Comparison of ENCODE assay signal across 1 cellular context in the genomic region with DNA sequence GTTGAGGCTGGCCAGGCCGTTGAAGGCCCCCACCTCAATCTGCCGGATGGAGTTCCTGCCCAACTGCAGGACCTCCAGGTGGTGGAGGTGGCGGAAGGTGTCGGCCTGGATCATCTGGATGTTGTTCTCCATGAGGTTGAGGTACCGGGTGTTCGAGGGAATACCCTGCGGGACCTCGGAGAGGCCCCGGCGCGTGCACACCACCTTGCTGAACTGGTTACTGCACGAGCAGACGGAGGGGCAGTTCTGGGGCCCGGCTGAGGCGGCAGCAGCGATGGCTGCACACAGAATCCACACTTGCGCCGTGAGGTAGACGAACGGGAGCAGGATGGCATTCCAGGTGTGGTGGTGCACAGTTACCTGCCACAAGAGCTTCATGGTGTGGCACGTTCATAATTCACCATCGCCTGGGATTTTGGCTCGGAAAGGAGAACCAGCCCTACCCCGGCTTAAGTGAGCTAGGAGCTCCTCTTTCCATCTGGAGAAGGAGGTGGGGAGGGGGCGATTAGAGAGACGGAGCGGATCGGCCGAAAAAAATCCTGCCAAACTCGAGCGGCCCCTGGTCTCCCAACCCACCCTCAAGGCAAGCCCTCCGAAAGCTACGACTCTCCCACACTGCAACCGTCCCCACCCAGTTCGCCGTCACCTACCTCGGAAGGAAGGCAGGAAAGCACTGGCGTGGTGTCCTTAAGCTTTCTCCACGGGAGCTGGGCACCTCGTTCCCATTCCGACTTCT.
TF ChIP-seq lines count a peak whose summit lies in the region.

No MANE protein-coding gene starts in this region.

TF ChIP-seq in WTC11, 78 proteins besides CTCF, POLR2A, EP300 and RAD21 (continued from another document):
- TF ChIP-seq, protein P1, sequence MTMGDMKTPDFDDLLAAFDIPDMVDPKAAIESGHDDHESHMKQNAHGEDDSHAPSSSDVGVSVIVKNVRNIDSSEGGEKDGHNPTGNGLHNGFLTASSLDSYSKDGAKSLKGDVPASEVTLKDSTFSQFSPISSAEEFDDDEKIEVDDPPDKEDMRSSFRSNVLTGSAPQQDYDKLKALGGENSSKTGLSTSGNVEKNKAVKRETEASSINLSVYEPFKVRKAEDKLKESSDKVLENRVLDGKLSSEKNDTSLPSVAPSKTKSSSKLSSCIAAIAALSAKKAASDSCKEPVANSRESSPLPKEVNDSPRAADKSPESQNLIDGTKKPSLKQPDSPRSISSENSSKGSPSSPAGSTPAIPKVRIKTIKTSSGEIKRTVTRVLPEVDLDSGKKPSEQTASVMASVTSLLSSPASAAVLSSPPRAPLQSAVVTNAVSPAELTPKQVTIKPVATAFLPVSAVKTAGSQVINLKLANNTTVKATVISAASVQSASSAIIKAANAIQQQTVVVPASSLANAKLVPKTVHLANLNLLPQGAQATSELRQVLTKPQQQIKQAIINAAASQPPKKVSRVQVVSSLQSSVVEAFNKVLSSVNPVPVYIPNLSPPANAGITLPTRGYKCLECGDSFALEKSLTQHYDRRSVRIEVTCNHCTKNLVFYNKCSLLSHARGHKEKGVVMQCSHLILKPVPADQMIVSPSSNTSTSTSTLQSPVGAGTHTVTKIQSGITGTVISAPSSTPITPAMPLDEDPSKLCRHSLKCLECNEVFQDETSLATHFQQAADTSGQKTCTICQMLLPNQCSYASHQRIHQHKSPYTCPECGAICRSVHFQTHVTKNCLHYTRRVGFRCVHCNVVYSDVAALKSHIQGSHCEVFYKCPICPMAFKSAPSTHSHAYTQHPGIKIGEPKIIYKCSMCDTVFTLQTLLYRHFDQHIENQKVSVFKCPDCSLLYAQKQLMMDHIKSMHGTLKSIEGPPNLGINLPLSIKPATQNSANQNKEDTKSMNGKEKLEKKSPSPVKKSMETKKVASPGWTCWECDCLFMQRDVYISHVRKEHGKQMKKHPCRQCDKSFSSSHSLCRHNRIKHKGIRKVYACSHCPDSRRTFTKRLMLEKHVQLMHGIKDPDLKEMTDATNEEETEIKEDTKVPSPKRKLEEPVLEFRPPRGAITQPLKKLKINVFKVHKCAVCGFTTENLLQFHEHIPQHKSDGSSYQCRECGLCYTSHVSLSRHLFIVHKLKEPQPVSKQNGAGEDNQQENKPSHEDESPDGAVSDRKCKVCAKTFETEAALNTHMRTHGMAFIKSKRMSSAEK (CRISPR knock-in tag; IDR thresholded peaks at IDR 0.05; ENCODE audit: borderline replicate concordance) = no peak
- no peak for TF ChIP-seq EMX1 (CRISPR knock-in tag; IDR thresholded peaks at IDR 0.05)
- no peak for TF ChIP-seq MYBL2 (CRISPR knock-in tag; IDR thresholded peaks at IDR 0.05)
- no peak for TF ChIP-seq JAZF1 (CRISPR knock-in tag; IDR thresholded peaks at IDR 0.05)
- TF ChIP-seq CBFB (CRISPR knock-in tag; IDR thresholded peaks at IDR 0.05; ENCODE audit: low read depth) = no peak
- TF ChIP-seq, protein P2, sequence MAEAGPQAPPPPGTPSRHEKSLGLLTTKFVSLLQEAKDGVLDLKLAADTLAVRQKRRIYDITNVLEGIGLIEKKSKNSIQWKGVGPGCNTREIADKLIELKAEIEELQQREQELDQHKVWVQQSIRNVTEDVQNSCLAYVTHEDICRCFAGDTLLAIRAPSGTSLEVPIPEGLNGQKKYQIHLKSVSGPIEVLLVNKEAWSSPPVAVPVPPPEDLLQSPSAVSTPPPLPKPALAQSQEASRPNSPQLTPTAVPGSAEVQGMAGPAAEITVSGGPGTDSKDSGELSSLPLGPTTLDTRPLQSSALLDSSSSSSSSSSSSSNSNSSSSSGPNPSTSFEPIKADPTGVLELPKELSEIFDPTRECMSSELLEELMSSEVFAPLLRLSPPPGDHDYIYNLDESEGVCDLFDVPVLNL (CRISPR knock-in tag; IDR thresholded peaks at IDR 0.05; ENCODE audit: borderline replicate concordance, low read depth) = no peak
- TF ChIP-seq, protein P3, sequence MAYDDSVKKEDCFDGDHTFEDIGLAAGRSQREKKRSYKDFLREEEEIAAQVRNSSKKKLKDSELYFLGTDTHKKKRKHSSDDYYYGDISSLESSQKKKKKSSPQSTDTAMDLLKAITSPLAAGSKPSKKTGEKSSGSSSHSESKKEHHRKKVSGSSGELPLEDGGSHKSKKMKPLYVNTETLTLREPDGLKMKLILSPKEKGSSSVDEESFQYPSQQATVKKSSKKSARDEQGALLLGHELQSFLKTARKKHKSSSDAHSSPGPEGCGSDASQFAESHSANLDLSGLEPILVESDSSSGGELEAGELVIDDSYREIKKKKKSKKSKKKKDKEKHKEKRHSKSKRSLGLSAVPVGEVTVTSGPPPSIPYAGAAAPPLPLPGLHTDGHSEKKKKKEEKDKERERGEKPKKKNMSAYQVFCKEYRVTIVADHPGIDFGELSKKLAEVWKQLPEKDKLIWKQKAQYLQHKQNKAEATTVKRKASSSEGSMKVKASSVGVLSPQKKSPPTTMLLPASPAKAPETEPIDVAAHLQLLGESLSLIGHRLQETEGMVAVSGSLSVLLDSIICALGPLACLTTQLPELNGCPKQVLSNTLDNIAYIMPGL (CRISPR knock-in tag; IDR thresholded peaks at IDR 0.05) = no peak
- no peak for TF ChIP-seq ESRRA (CRISPR knock-in tag; IDR thresholded peaks at IDR 0.05; ENCODE audit: borderline replicate concordance)
- TF ChIP-seq FOXK1 (CRISPR knock-in tag; IDR thresholded peaks at IDR 0.05) = no peak
- TF ChIP-seq, protein P4, sequence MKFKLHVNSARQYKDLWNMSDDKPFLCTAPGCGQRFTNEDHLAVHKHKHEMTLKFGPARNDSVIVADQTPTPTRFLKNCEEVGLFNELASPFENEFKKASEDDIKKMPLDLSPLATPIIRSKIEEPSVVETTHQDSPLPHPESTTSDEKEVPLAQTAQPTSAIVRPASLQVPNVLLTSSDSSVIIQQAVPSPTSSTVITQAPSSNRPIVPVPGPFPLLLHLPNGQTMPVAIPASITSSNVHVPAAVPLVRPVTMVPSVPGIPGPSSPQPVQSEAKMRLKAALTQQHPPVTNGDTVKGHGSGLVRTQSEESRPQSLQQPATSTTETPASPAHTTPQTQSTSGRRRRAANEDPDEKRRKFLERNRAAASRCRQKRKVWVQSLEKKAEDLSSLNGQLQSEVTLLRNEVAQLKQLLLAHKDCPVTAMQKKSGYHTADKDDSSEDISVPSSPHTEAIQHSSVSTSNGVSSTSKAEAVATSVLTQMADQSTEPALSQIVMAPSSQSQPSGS (CRISPR knock-in tag; IDR thresholded peaks at IDR 0.05; ENCODE audit: borderline replicate concordance, low read depth) = no peak
- TF ChIP-seq IRF2 (CRISPR knock-in tag; IDR thresholded peaks at IDR 0.05; ENCODE audit: borderline replicate concordance, low read depth) = no peak
- no peak for TF ChIP-seq TCF7 (CRISPR knock-in tag; IDR thresholded peaks at IDR 0.05; ENCODE audit: low read depth)
- no peak for TF ChIP-seq ZNF423 (CRISPR knock-in tag; IDR thresholded peaks at IDR 0.05)
- peak; percentile 58; the same call in 1 of the 2 replicates for TF ChIP-seq NR2C2 (CRISPR knock-in tag; IDR thresholded peaks at IDR 0.05)
- TF ChIP-seq, protein P5, sequence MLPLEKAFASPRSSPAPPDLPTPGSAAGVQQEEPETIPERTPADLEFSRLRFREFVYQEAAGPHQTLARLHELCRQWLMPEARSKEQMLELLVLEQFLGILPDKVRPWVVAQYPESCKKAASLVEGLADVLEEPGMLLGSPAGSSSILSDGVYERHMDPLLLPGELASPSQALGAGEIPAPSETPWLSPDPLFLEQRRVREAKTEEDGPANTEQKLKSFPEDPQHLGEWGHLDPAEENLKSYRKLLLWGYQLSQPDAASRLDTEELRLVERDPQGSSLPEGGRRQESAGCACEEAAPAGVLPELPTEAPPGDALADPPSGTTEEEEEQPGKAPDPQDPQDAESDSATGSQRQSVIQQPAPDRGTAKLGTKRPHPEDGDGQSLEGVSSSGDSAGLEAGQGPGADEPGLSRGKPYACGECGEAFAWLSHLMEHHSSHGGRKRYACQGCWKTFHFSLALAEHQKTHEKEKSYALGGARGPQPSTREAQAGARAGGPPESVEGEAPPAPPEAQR (CRISPR knock-in tag; IDR thresholded peaks at IDR 0.05) = no peak
- no peak for TF ChIP-seq ZNF263 (CRISPR knock-in tag; IDR thresholded peaks at IDR 0.05; ENCODE audit: low read depth)
- TF ChIP-seq, protein P6, sequence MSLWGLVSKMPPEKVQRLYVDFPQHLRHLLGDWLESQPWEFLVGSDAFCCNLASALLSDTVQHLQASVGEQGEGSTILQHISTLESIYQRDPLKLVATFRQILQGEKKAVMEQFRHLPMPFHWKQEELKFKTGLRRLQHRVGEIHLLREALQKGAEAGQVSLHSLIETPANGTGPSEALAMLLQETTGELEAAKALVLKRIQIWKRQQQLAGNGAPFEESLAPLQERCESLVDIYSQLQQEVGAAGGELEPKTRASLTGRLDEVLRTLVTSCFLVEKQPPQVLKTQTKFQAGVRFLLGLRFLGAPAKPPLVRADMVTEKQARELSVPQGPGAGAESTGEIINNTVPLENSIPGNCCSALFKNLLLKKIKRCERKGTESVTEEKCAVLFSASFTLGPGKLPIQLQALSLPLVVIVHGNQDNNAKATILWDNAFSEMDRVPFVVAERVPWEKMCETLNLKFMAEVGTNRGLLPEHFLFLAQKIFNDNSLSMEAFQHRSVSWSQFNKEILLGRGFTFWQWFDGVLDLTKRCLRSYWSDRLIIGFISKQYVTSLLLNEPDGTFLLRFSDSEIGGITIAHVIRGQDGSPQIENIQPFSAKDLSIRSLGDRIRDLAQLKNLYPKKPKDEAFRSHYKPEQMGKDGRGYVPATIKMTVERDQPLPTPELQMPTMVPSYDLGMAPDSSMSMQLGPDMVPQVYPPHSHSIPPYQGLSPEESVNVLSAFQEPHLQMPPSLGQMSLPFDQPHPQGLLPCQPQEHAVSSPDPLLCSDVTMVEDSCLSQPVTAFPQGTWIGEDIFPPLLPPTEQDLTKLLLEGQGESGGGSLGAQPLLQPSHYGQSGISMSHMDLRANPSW (CRISPR knock-in tag; conservative IDR thresholded peaks at IDR 0.05; ENCODE audit: low read depth) = no peak
- TF ChIP-seq SOX15 (CRISPR knock-in tag; IDR thresholded peaks at IDR 0.05) = no peak
- TF ChIP-seq CREB1 (CRISPR knock-in tag; IDR thresholded peaks at IDR 0.05) = peak; percentile 75; the same call in 1 of the 2 replicates
- TF ChIP-seq, protein P7, sequence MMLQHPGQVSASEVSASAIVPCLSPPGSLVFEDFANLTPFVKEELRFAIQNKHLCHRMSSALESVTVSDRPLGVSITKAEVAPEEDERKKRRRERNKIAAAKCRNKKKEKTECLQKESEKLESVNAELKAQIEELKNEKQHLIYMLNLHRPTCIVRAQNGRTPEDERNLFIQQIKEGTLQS (CRISPR knock-in tag; conservative IDR thresholded peaks at IDR 0.05) = no peak
- TF ChIP-seq, protein P8, sequence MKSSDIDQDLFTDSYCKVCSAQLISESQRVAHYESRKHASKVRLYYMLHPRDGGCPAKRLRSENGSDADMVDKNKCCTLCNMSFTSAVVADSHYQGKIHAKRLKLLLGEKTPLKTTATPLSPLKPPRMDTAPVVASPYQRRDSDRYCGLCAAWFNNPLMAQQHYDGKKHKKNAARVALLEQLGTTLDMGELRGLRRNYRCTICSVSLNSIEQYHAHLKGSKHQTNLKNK (CRISPR knock-in tag; IDR thresholded peaks at IDR 0.05) = no peak
- TF ChIP-seq, protein P9, sequence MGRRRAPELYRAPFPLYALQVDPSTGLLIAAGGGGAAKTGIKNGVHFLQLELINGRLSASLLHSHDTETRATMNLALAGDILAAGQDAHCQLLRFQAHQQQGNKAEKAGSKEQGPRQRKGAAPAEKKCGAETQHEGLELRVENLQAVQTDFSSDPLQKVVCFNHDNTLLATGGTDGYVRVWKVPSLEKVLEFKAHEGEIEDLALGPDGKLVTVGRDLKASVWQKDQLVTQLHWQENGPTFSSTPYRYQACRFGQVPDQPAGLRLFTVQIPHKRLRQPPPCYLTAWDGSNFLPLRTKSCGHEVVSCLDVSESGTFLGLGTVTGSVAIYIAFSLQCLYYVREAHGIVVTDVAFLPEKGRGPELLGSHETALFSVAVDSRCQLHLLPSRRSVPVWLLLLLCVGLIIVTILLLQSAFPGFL (CRISPR knock-in tag; IDR thresholded peaks at IDR 0.05; ENCODE audit: borderline replicate concordance) = no peak
- TF ChIP-seq OVOL2 (CRISPR knock-in tag; IDR thresholded peaks at IDR 0.05; ENCODE audit: borderline replicate concordance) = no peak
- TF ChIP-seq TEAD1 (CRISPR knock-in tag; IDR thresholded peaks at IDR 0.05) = no peak
- TF ChIP-seq GRHL2 (CRISPR knock-in tag; IDR thresholded peaks at IDR 0.05; ENCODE audit: insufficient replicate concordance, severe bottlenecking) = no peak
- TF ChIP-seq ZNF232 (CRISPR knock-in tag; IDR thresholded peaks at IDR 0.05) = no peak
- TF ChIP-seq, protein P10, sequence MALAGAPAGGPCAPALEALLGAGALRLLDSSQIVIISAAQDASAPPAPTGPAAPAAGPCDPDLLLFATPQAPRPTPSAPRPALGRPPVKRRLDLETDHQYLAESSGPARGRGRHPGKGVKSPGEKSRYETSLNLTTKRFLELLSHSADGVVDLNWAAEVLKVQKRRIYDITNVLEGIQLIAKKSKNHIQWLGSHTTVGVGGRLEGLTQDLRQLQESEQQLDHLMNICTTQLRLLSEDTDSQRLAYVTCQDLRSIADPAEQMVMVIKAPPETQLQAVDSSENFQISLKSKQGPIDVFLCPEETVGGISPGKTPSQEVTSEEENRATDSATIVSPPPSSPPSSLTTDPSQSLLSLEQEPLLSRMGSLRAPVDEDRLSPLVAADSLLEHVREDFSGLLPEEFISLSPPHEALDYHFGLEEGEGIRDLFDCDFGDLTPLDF (CRISPR knock-in tag; IDR thresholded peaks at IDR 0.05) = peak; percentile 84; the same call in 1 of the 2 replicates
